ENCODE assay signal across 24 cellular contexts in genomic region chr3:54527521-54527920, GRCh38.
"Had no signal": no experiment of that assay in that cellular context is flagged by ENCODE, and none has a peak within 500 bp of the region (broad histone marks: within the 10 kb centered on the region; RNA-seq: fewer than 3 reads in every experiment).

No MANE protein-coding gene starts in this region.

- H2AFZ ChIP-seq: hepatocyte had no signal

- DNase-seq: activated CD4-positive, alpha-beta T cell treated with anti-CD3 and anti-CD28 coated beads for 48 hours; activated CD4-positive, alpha-beta T cell treated with anti-CD3 and anti-CD28 coated beads, Interleukin-2, amount 50 U/mL, for 48 hours; activated CD8-positive, alpha-beta memory T cell treated with anti-CD3 and anti-CD28 coated beads for 24 hours; activated effector memory CD4-positive, alpha-beta T cell treated with anti-CD3 and anti-CD28 coated beads, Interleukin-2, amount 50 U/mL, for 16 hours; activated naive CD4-positive, alpha-beta T cell treated with anti-CD3 and anti-CD28 coated beads for 36 hours; activated naive CD8-positive, alpha-beta T cell treated with anti-CD3 and anti-CD28 coated beads, Interleukin-2, amount 10 ng/mL, durations not matched to agents 7 days and 5 days; amniotic stem cell; central memory CD4-positive, alpha-beta T cell; glutamatergic neuron; midbrain; naive thymus-derived CD4-positive, alpha-beta T cell; pancreas; SK-N-SH; spleen; stimulated activated naive CD4-positive, alpha-beta T cell; SW 1271; T1000; transverse colon; WERI-Rb-1 had no signal

- H3K27ac ChIP-seq: breast epithelium, epithelial cell of prostate, hepatocyte, pancreas, right atrium auricular region, spleen, transverse colon, WERI-Rb-1 had no signal

- H3K79me2 ChIP-seq: hepatocyte had no signal

- ATAC-seq: activated CD4-positive, CD25-positive, alpha-beta regulatory T cell treated with anti-CD3 and anti-CD28 coated beads, Interleukin-2, amount 50 U/mL, for 24 hours; naive thymus-derived CD4-positive, alpha-beta T cell; pancreas had no signal

- H3K27me3 ChIP-seq: breast epithelium, hepatocyte, pancreas, right atrium auricular region, spleen, transverse colon had no signal

- H3K9me3 ChIP-seq: pancreas had no signal

- H3K4me3 ChIP-seq: breast epithelium, hepatocyte, pancreas, right atrium auricular region, spleen, transverse colon had no signal

- H3K4me1 ChIP-seq: breast epithelium, pancreas, spleen, transverse colon had no signal

- H3K4me2 ChIP-seq: hepatocyte, SK-N-SH had no signal

- H3K36me3 ChIP-seq: breast epithelium, pancreas, right atrium auricular region, spleen, transverse colon, WERI-Rb-1 had no signal

- H3K9ac ChIP-seq: SK-N-SH had no signal
